In genomic region chr20:1833216-1833615, GRCh38 we compare ENCODE assay signal across 3 cellular contexts.
TF ChIP-seq lines count a peak whose summit lies in the region.

No MANE protein-coding gene starts in this region.

TF ChIP-seq in HepG2, 621 proteins besides CTCF, POLR2A, EP300 and RAD21 (continued from another document):
- TF ChIP-seq KIAA2018 (CRISPR knock-in tag; IDR thresholded peaks at IDR 0.05; ENCODE audit: borderline replicate concordance): no peak
- TF ChIP-seq ZNF629 (CRISPR knock-in tag; conservative IDR thresholded peaks at IDR 0.05): peak; percentile 82
- TF ChIP-seq ZMYM3 (CRISPR knock-in tag; IDR thresholded peaks at IDR 0.05): peak; percentile 64; the same call in 1 of the 2 replicates
- peak; percentile 98 for TF ChIP-seq ZNF768 (CRISPR knock-in tag; IDR thresholded peaks at IDR 0.05)
- no peak for TF ChIP-seq ZNF567 (CRISPR knock-in tag; IDR thresholded peaks at IDR 0.05; ENCODE audit: borderline replicate concordance)
- peak; percentile 43 for TF ChIP-seq ZFP36 (IDR thresholded peaks at IDR 0.05; ENCODE audit: borderline replicate concordance, low read depth, low read length, partially characterized antibody)

TF ChIP-seq in WTC11, 78 proteins besides CTCF, POLR2A, EP300 and RAD21:
- TF ChIP-seq GTF2I (CRISPR knock-in tag; conservative IDR thresholded peaks at IDR 0.05) (0 out of 2 replicates have a peak, but pooled peaks have one; percentile 15), ZNF138 (CRISPR knock-in tag; conservative IDR thresholded peaks at IDR 0.05) (no peak)

TF ChIP-seq in H1, 55 proteins besides CTCF, POLR2A, EP300 and RAD21 (continued from another document):
- TF ChIP-seq CTBP2 (IDR thresholded peaks at IDR 0.05; ENCODE audit: borderline replicate concordance, insufficient read depth, insufficient read length, low read length): no peak
- no peak for TF ChIP-seq MAX (IDR thresholded peaks at IDR 0.05)
